ENCODE assay signal across 13 cellular contexts in the genomic region with DNA sequence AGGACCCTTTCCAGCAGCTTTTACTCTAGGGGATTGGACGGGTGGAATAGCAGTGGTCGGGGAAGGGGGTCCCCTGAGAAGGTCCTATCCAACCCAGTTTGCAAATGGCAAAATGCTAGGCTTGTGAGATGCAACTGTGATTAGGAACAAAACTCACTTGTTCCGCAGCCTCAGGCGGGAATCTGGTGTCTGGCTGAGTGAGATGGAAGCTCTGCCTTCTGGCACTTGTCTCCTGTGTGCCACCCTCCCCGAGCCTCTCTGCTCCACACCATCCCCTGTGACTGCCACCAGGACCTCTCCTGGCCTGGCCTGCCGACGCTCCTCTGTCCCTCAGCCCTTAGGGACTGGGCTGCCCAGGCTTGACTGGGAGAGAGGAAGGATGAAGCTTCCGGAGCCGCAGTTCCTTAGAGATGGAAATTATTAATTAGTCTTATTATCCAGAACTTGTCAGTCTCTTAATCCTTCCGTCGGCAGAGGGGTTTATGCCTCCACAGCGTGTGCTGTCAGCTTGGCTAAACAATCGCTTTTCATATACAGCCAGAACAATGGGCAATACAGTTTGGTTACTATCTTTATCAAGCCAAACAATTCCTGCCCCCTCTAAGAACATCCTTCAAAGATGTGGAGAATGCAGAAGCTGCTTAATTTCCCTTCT.
DNase-seq lines count a peak whose midpoint lies in the region; ATAC-seq and TF ChIP-seq lines count a peak whose summit lies in the region.
"Had no signal": no experiment of that assay in that cellular context is flagged by ENCODE, and none has a peak within 500 bp of the region (broad histone marks: within the 10 kb centered on the region; RNA-seq: fewer than 3 reads in every experiment).

No MANE protein-coding gene starts in this region.

- no peaks in the 10 kb centered on the region for H3K9me3 ChIP-seq in smooth muscle cell (replicated peaks; ENCODE audit: low read depth)

- peak overlapping the region; percentile 49 for H3K4me2 ChIP-seq in smooth muscle cell

- H3K36me3 Mint-ChIP-seq in HFFc6 (ENCODE audit: low read depth) (no peaks in the 10 kb centered on the region), brain (no peaks in the 10 kb centered on the region)
- no peaks in the 10 kb centered on the region for H3K36me3 Mint-ChIP-seq in activated naive CD8-positive, alpha-beta T cell treated with anti-CD3 and anti-CD28 coated beads, Interleukin-2, amount 50 U/mL, for 24 hours (ENCODE audit: low read depth)
- H3K36me3 Mint-ChIP-seq: CD8-positive, alpha-beta memory T cell had no signal

- no peaks in the 10 kb centered on the region for H3K36me3 ChIP-seq in smooth muscle cell (ENCODE audit: low read depth)

- H3K9me3 Mint-ChIP-seq in HFFc6 (no peaks in the 10 kb centered on the region), brain (no peaks in the 10 kb centered on the region)
- no peaks in the 10 kb centered on the region for H3K9me3 Mint-ChIP-seq in activated naive CD8-positive, alpha-beta T cell treated with anti-CD3 and anti-CD28 coated beads, Interleukin-2, amount 50 U/mL, for 24 hours
- H3K9me3 Mint-ChIP-seq: activated T-cell treated with anti-CD3 and anti-CD28 coated beads, Interleukin-2, amount 50 U/mL, for 24 hours; CD8-positive, alpha-beta memory T cell had no signal

- ATAC-seq in GM18867 (IDR thresholded peaks at IDR 0.05; ENCODE audit: unreplicated experiment), result no peak
- no peak for ATAC-seq in activated naive CD8-positive, alpha-beta T cell treated with anti-CD3 and anti-CD28 coated beads, Interleukin-2, amount 50 U/mL, for 24 hours

- WGBS in smooth muscle cell (ENCODE audit: low lambda C conversion rate), result 54% methylated on average over 13 of the region's 13 CpGs

- H3K9ac ChIP-seq in smooth muscle cell (ENCODE audit: low read depth), result peak overlapping the region; percentile 87

- peak overlapping the region; percentile 73 for H3K27ac ChIP-seq in layer of hippocampus (ENCODE audit: low read depth, low read length)
- H3K27ac ChIP-seq in smooth muscle cell (ENCODE audit: low read depth), result peak overlapping the region; percentile 97

- H3K79me2 ChIP-seq in smooth muscle cell (ENCODE audit: low read depth), result no peaks in the 10 kb centered on the region

- H3F3A ChIP-seq in smooth muscle cell (ENCODE audit: low read depth), result peaks cover 12% of the 10 kb centered on the region

- DNase-seq in HFFc6, result no peak
- no peak for DNase-seq in smooth muscle cell (lab: John Stamatoyannopoulos, UW; ENCODE audit: unreplicated experiment)
- no peak for DNase-seq in AG08396 (ENCODE audit: low spot score)
- no peak for DNase-seq in activated naive CD8-positive, alpha-beta T cell treated with anti-CD3 and anti-CD28 coated beads, Interleukin-2, amount 50 U/mL, for 24 hours
- DNase-seq in activated CD4-positive, alpha-beta T cell treated with anti-CD3 and anti-CD28 coated beads, Interleukin-2, amount 50 U/mL, for 1 hour, result no peak
- DNase-seq: activated T-cell treated with anti-CD3 and anti-CD28 coated beads, Interleukin-2, amount 50 U/mL, for 24 hours; CD8-positive, alpha-beta memory T cell; MV-4-11; stimulated activated naive CD4-positive, alpha-beta T cell treated with Interleukin-2 at 50 U/mL for 16 hours; T-helper 1 cell had no signal

- H3K27me3 ChIP-seq in layer of hippocampus (ENCODE audit: control insufficient read depth, insufficient read depth, low read length), result no peaks in the 10 kb centered on the region
- no peaks in the 10 kb centered on the region for H3K27me3 ChIP-seq in smooth muscle cell (ENCODE audit: low read depth)

- no peak overlapping the region for H2AFZ ChIP-seq in smooth muscle cell (ENCODE audit: low read depth)

- H3K4me1 ChIP-seq in smooth muscle cell (ENCODE audit: low read depth), result peaks cover 18% of the 10 kb centered on the region

- H3K4me3 Mint-ChIP-seq in HFFc6 (peak overlapping the region; percentile 38; the same call in 1 of the 2 replicates), brain (no peak overlapping the region)
- H3K4me3 Mint-ChIP-seq in activated naive CD8-positive, alpha-beta T cell treated with anti-CD3 and anti-CD28 coated beads, Interleukin-2, amount 50 U/mL, for 24 hours, result no peak overlapping the region
- H3K4me3 Mint-ChIP-seq: activated T-cell treated with anti-CD3 and anti-CD28 coated beads, Interleukin-2, amount 50 U/mL, for 24 hours; CD8-positive, alpha-beta memory T cell had no signal

- no peaks in the 10 kb centered on the region for H4K20me1 ChIP-seq in smooth muscle cell (ENCODE audit: low read depth)

- H3K27ac Mint-ChIP-seq in HFFc6 (peak overlapping the region; percentile 62; the same call in 1 of the 2 replicates), brain (peak overlapping the region in 3 of 5 experiments; percentile 53 to 90 (median 83))
- no peak overlapping the region for H3K27ac Mint-ChIP-seq in activated naive CD8-positive, alpha-beta T cell treated with anti-CD3 and anti-CD28 coated beads, Interleukin-2, amount 50 U/mL, for 24 hours
- H3K27ac Mint-ChIP-seq: activated T-cell treated with anti-CD3 and anti-CD28 coated beads, Interleukin-2, amount 50 U/mL, for 24 hours; CD8-positive, alpha-beta memory T cell had no signal

- TF ChIP-seq CTCF in HFFc6 (IDR thresholded peaks at IDR 0.05) (no peak), brain (conservative IDR thresholded peaks at IDR 0.05) (no peak), smooth muscle cell (IDR thresholded peaks at IDR 0.05; ENCODE audit: borderline replicate concordance, insufficient read depth, poor library complexity, severe bottlenecking) (no peak)

- H3K27me3 Mint-ChIP-seq in HFFc6 (ENCODE audit: insufficient read depth), result peaks cover 2% of the 10 kb centered on the region; the same call in 1 of the 2 replicates
- H3K27me3 Mint-ChIP-seq in brain, result peaks cover 9% of the 10 kb centered on the region
- no peaks in the 10 kb centered on the region for H3K27me3 Mint-ChIP-seq in activated naive CD8-positive, alpha-beta T cell treated with anti-CD3 and anti-CD28 coated beads, Interleukin-2, amount 50 U/mL, for 24 hours

- H3K4me1 Mint-ChIP-seq in HFFc6 (ENCODE audit: low read depth) (peaks cover 12% of the 10 kb centered on the region), brain (peaks cover 26% of the 10 kb centered on the region)
- H3K4me1 Mint-ChIP-seq in activated naive CD8-positive, alpha-beta T cell treated with anti-CD3 and anti-CD28 coated beads, Interleukin-2, amount 50 U/mL, for 24 hours, result no peaks in the 10 kb centered on the region
- H3K4me1 Mint-ChIP-seq: CD8-positive, alpha-beta memory T cell had no signal

- H3K4me3 ChIP-seq in smooth muscle cell, result no peak overlapping the region
